In the genomic region with DNA sequence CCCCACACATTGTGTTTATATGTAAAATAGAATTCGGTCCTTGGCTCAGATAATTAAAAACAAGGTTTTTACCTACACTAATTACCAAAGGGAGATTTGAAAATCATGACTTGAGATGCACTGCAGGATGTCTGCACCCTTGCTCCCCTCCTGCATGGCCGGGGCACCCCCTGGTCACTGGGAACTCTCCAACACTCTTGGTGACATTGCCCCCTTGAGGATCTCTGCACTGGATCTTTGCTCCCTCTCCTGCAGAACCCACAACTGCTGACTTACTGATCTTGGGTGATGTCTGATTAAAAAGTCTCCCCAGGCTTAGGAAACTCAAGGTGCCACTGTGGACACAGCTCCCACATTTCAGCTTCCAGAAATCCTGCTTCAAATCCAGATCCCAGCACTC, we compare ENCODE assay signal across 2 cellular contexts.
TF ChIP-seq lines count a peak whose summit lies in the region.

No MANE protein-coding gene starts in this region.

TF ChIP-seq in SK-N-SH treated with all-trans-retinoic acid at 6 μM for 48 hours, 23 proteins besides CTCF, POLR2A, EP300 and RAD21 (continued from another document):
- TF ChIP-seq, protein P1, sequence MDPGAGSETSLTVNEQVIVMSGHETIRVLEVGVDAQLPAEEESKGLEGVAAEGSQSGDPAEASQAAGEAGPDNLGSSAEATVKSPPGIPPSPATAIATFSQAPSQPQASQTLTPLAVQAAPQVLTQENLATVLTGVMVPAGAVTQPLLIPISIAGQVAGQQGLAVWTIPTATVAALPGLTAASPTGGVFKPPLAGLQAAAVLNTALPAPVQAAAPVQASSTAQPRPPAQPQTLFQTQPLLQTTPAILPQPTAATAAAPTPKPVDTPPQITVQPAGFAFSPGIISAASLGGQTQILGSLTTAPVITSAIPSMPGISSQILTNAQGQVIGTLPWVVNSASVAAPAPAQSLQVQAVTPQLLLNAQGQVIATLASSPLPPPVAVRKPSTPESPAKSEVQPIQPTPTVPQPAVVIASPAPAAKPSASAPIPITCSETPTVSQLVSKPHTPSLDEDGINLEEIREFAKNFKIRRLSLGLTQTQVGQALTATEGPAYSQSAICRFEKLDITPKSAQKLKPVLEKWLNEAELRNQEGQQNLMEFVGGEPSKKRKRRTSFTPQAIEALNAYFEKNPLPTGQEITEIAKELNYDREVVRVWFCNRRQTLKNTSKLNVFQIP (CRISPR knock-in tag; IDR thresholded peaks at IDR 0.05; ENCODE audit: borderline replicate concordance, low read depth): no peak
- TF ChIP-seq TOX (CRISPR knock-in tag; IDR thresholded peaks at IDR 0.05; ENCODE audit: borderline replicate concordance) (no peak), ZNF8 (CRISPR knock-in tag; IDR thresholded peaks at IDR 0.05) (no peak)
TF ChIP-seq in SK-N-SH treated with all-trans-retinoic acid at 6 μM for 48 hours: peak in this region for 0.

TF ChIP-seq in SK-N-SH, 30 proteins besides CTCF, POLR2A, EP300 and RAD21 (continued from another document):
- TF ChIP-seq, protein P2, sequence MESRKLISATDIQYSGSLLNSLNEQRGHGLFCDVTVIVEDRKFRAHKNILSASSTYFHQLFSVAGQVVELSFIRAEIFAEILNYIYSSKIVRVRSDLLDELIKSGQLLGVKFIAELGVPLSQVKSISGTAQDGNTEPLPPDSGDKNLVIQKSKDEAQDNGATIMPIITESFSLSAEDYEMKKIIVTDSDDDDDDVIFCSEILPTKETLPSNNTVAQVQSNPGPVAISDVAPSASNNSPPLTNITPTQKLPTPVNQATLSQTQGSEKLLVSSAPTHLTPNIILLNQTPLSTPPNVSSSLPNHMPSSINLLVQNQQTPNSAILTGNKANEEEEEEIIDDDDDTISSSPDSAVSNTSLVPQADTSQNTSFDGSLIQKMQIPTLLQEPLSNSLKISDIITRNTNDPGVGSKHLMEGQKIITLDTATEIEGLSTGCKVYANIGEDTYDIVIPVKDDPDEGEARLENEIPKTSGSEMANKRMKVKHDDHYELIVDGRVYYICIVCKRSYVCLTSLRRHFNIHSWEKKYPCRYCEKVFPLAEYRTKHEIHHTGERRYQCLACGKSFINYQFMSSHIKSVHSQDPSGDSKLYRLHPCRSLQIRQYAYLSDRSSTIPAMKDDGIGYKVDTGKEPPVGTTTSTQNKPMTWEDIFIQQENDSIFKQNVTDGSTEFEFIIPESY (IDR thresholded peaks at IDR 0.05; ENCODE audit: borderline replicate concordance, low read depth): no peak
- TF ChIP-seq, protein P3, sequence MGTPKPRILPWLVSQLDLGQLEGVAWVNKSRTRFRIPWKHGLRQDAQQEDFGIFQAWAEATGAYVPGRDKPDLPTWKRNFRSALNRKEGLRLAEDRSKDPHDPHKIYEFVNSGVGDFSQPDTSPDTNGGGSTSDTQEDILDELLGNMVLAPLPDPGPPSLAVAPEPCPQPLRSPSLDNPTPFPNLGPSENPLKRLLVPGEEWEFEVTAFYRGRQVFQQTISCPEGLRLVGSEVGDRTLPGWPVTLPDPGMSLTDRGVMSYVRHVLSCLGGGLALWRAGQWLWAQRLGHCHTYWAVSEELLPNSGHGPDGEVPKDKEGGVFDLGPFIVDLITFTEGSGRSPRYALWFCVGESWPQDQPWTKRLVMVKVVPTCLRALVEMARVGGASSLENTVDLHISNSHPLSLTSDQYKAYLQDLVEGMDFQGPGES (IDR thresholded peaks at IDR 0.05; ENCODE audit: low read depth, low read length): no peak
- TF ChIP-seq, protein P4, sequence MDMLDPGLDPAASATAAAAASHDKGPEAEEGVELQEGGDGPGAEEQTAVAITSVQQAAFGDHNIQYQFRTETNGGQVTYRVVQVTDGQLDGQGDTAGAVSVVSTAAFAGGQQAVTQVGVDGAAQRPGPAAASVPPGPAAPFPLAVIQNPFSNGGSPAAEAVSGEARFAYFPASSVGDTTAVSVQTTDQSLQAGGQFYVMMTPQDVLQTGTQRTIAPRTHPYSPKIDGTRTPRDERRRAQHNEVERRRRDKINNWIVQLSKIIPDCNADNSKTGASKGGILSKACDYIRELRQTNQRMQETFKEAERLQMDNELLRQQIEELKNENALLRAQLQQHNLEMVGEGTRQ (IDR thresholded peaks at IDR 0.05; ENCODE audit: borderline replicate concordance, low read depth, low read length): no peak
- TF ChIP-seq, protein P5, sequence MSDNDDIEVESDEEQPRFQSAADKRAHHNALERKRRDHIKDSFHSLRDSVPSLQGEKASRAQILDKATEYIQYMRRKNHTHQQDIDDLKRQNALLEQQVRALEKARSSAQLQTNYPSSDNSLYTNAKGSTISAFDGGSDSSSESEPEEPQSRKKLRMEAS (IDR thresholded peaks at IDR 0.05; ENCODE audit: low read depth): no peak
